1 cellular context compared by ENCODE assay signal in genomic region chr3:189710620-189711388, GRCh38.
TF ChIP-seq lines count a peak whose summit lies in the region.

No MANE protein-coding gene starts in this region.

TF ChIP-seq in H1, 55 proteins besides CTCF, POLR2A, EP300 and RAD21 (continued from another document):
- TF ChIP-seq TBP (IDR thresholded peaks at IDR 0.05; ENCODE audit: low read depth, low read length): no peak
